ENCODE assay signal across 20 cellular contexts in the genomic region with DNA sequence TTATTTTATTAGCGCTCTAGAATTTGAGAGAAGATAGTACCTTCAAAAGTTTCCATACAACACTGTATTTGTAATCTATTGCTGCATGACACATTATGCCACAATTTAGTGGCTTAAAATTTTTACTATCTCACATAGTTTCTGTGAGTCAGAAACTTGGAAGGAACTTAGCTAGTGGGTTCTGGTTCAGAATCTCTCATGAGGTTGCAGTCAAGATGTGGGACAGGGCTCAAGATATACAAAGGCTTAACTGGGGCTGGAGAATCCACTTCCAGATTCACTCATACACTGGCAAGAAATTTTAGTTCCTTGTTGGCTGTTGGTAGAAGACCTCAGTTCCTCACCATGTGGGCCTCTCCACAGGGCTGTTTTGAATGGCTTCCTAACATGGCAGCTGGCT. TPM values are rescaled to one million over a fixed set of nuclear protein-coding genes. Genes with fewer than 3 reads are reported as not detected.
DNase-seq lines count a peak whose midpoint lies in the region; ATAC-seq and TF ChIP-seq lines count a peak whose summit lies in the region.
"Had no signal": no experiment of that assay in that cellular context is flagged by ENCODE, and none has a peak within 500 bp of the region (broad histone marks: within the 10 kb centered on the region; RNA-seq: fewer than 3 reads in every experiment).

No MANE protein-coding gene starts in this region.

- H3K4me1 ChIP-seq in ascending aorta = no peaks in the 10 kb centered on the region
- H3K4me1 ChIP-seq in left ventricle myocardium inferior = peaks cover 36% of the 10 kb centered on the region
- H3K4me1 ChIP-seq in spleen = no peaks in the 10 kb centered on the region
- H3K4me1 ChIP-seq in neural progenitor cell = no peaks in the 10 kb centered on the region
- H3K4me1 ChIP-seq in mesenchymal stem cell (ENCODE audit: control insufficient read depth, insufficient read depth, low read depth, low read length) = no peaks in the 10 kb centered on the region
- H3K4me1 ChIP-seq: BLaER1 treated with 17β-estradiol and CSF1 and Interleukin-3, amounts not matched to agents 10 nM and 100 nM had no signal

- H3K36me3 Mint-ChIP-seq in neural progenitor cell = peaks cover 3% of the 10 kb centered on the region

- 87 to 100% (median 97%) methylated on average over 1 of the region's 1 CpG for WGBS in spleen, 5 donors
- WGBS in mesenchymal stem cell = 100% methylated on average over 1 of the region's 1 CpG

- no peaks in the 10 kb centered on the region for H3F3A ChIP-seq in neural progenitor cell (ENCODE audit: low read depth)

- no peaks in the 10 kb centered on the region for H3K79me1 ChIP-seq in mesenchymal stem cell (replicated peaks; ENCODE audit: low read length, poor library complexity, severe bottlenecking)

- H3K27ac ChIP-seq in ascending aorta (peak overlapping the region; percentile 53 to 67), left ventricle myocardium inferior (replicated peaks) (peak overlapping the region; percentile 39), spleen (peak overlapping the region in 7 of 8 donors; percentile 16 to 77 (median 58)), neural progenitor cell (no peak overlapping the region), mesenchymal stem cell (ENCODE audit: low read length, poor library complexity, severe bottlenecking) (no peak overlapping the region)
- H3K27ac ChIP-seq: BLaER1 treated with 17β-estradiol and CSF1 and Interleukin-3, amounts not matched to agents 10 nM and 100 nM had no signal

- H3K14ac ChIP-seq in mesenchymal stem cell (ENCODE audit: low read length in 2 of 2) = no peak overlapping the region

- H2BK15ac ChIP-seq in mesenchymal stem cell (ENCODE audit: low read depth, poor library complexity, severe bottlenecking) = no peak overlapping the region

- H4K91ac ChIP-seq in mesenchymal stem cell (ENCODE audit: low read length) = no peak overlapping the region

- no peak overlapping the region for H2BK5ac ChIP-seq in mesenchymal stem cell (ENCODE audit: low read depth, low read length, poor library complexity, severe bottlenecking)

- intact Hi-C loops in ascending aorta (cut with DNase I) = no loop called here
- intact Hi-C loops in left ventricle myocardium inferior (cut with micrococcal nuclease) = no loop called here
- intact Hi-C loops in spleen (cut with DNase I; ENCODE audit: low total_unique reads) = no loop called here

- H3K9me3 ChIP-seq in ascending aorta (peaks cover 9 to 20% of the 10 kb centered on the region in 2 donors), left ventricle myocardium inferior (replicated peaks) (peaks cover 25% of the 10 kb centered on the region), spleen (peaks cover 0 to 35% (median 26%) of the 10 kb centered on the region in 8 donors), neural progenitor cell (ENCODE audit: low read depth) (no peaks in the 10 kb centered on the region), mesenchymal stem cell (ENCODE audit: control insufficient read depth, low read length) (peaks cover 32% of the 10 kb centered on the region)

- H3K23ac ChIP-seq in mesenchymal stem cell (ENCODE audit: low read length in 2 of 2) = no peak overlapping the region

- H3K4me3 ChIP-seq in ascending aorta (no peak overlapping the region), left ventricle myocardium inferior (no peak overlapping the region), spleen (no peak overlapping the region), neural progenitor cell (no peak overlapping the region), mesenchymal stem cell (ENCODE audit: insufficient read depth in 1 of 2, low read depth in 1 of 2, low read length in 2 of 2) (no peak overlapping the region)
- H3K4me3 ChIP-seq: BLaER1 treated with 17β-estradiol and CSF1 and Interleukin-3, amounts not matched to agents 10 nM and 100 nM had no signal

- no peak overlapping the region for H2AK5ac ChIP-seq in mesenchymal stem cell (ENCODE audit: low read length, severe bottlenecking)

- ATAC-seq in HG02981 (IDR thresholded peaks at IDR 0.05; ENCODE audit: unreplicated experiment) = no peak
- ATAC-seq: HCT116 had no signal

- H3K27me3 Mint-ChIP-seq in neural progenitor cell (ENCODE audit: insufficient read depth, low read depth) = no peaks in the 10 kb centered on the region

- H3K9ac ChIP-seq in neural progenitor cell (no peak overlapping the region), mesenchymal stem cell (ENCODE audit: low read length) (no peak overlapping the region)
- H3K9ac ChIP-seq: BLaER1 treated with 17β-estradiol and CSF1 and Interleukin-3, amounts not matched to agents 10 nM and 100 nM had no signal

- H3K4me3 Mint-ChIP-seq in neural progenitor cell = no peak overlapping the region
- H3K4me3 Mint-ChIP-seq: CD8-positive, alpha-beta memory T cell had no signal

- H4K8ac ChIP-seq in mesenchymal stem cell (ENCODE audit: low read length) = no peak overlapping the region

- no peak overlapping the region for H2BK120ac ChIP-seq in mesenchymal stem cell (ENCODE audit: low read depth, low read length)

- TF ChIP-seq CTCF in ascending aorta (IDR thresholded peaks at IDR 0.05) (no peak), left ventricle myocardium inferior (IDR thresholded peaks at IDR 0.05; ENCODE audit: borderline replicate concordance) (no peak), spleen (IDR thresholded peaks at IDR 0.05 in 8 of 11, conservative IDR thresholded peaks at IDR 0.05 in 3 of 11) (no peak), neural progenitor cell (IDR thresholded peaks at IDR 0.05) (no peak)

- H3K9me3 Mint-ChIP-seq in neural progenitor cell = peaks cover 17% of the 10 kb centered on the region

- H3K36me3 ChIP-seq in ascending aorta (no peaks in the 10 kb centered on the region), left ventricle myocardium inferior (no peaks in the 10 kb centered on the region), spleen (no peaks in the 10 kb centered on the region), neural progenitor cell (no peaks in the 10 kb centered on the region), mesenchymal stem cell (ENCODE audit: control insufficient read depth in 1 of 2, insufficient read depth in 2 of 2, low read depth in 1 of 2, low read length in 2 of 2) (no peaks in the 10 kb centered on the region)
- H3K36me3 ChIP-seq: BLaER1 treated with 17β-estradiol and CSF1 and Interleukin-3, amounts not matched to agents 10 nM and 100 nM had no signal

- H4K20me1 ChIP-seq in neural progenitor cell (ENCODE audit: low read depth) = no peaks in the 10 kb centered on the region
- H4K20me1 ChIP-seq: BLaER1 treated with 17β-estradiol and CSF1 and Interleukin-3, amounts not matched to agents 10 nM and 100 nM had no signal

- H2BK12ac ChIP-seq in mesenchymal stem cell (ENCODE audit: low read length in 2 of 2) = no peak overlapping the region

- H3K18ac ChIP-seq in mesenchymal stem cell (ENCODE audit: low read depth in 1 of 2, low read length in 2 of 2) = no peak overlapping the region

- DNase-seq in M059J (ENCODE audit: low read depth) = peak; percentile 62
- DNase-seq in ascending aorta (ENCODE audit: low spot score in 2 of 2) = no peak
- no peak for DNase-seq in left ventricle myocardium inferior
- no peak for DNase-seq in spleen
- DNase-seq in neural progenitor cell (ENCODE audit: low spot score) = no peak
- DNase-seq in mesenchymal stem cell = no peak
- no peak for DNase-seq in SKM-1 (lab: John Stamatoyannopoulos, UW; ENCODE audit: unreplicated experiment)
- DNase-seq: CD8-positive, alpha-beta memory T cell; GOT3; NCI-H1105 treated with DMSO at 0.1 percent for 48 hours; NCI-H1694; NCI-H2107; NCI-H2227 treated with DMSO at 0.1 percent for 48 hours; NCI-H510A treated with DMSO at 0.1 percent for 48 hours; NCI-H774; OCI-M1; SHP77 treated with DMSO at 0.1 percent for 48 hours had no signal

- peaks cover 17% of the 10 kb centered on the region for H3K4me1 Mint-ChIP-seq in neural progenitor cell
- H3K4me1 Mint-ChIP-seq: CD8-positive, alpha-beta memory T cell had no signal

- no peak for TF ChIP-seq POLR2A in spleen (IDR thresholded peaks at IDR 0.05)

- no peak overlapping the region for H3K4ac ChIP-seq in mesenchymal stem cell (ENCODE audit: low read depth in 1 of 2, low read length in 2 of 2)

- H3K27ac Mint-ChIP-seq in neural progenitor cell = no peak overlapping the region
- H3K27ac Mint-ChIP-seq: CD8-positive, alpha-beta memory T cell had no signal

- no peaks in the 10 kb centered on the region for H3K79me2 ChIP-seq in neural progenitor cell (ENCODE audit: low read depth)

- H3K27me3 ChIP-seq in ascending aorta = no peaks in the 10 kb centered on the region
- no peaks in the 10 kb centered on the region for H3K27me3 ChIP-seq in left ventricle myocardium inferior (ENCODE audit: low read depth)
- no peaks in the 10 kb centered on the region for H3K27me3 ChIP-seq in spleen (replicated peaks in 1 of 7)
- no peaks in the 10 kb centered on the region for H3K27me3 ChIP-seq in neural progenitor cell
- H3K27me3 ChIP-seq in mesenchymal stem cell (ENCODE audit: control insufficient read depth in 1 of 2, insufficient read depth in 1 of 2, low read length in 2 of 2) = no peaks in the 10 kb centered on the region
- H3K27me3 ChIP-seq: BLaER1 treated with 17β-estradiol and CSF1 and Interleukin-3, amounts not matched to agents 10 nM and 100 nM had no signal

- H2AFZ ChIP-seq in neural progenitor cell (replicated peaks) (no peak overlapping the region), mesenchymal stem cell (ENCODE audit: low read depth, low read length) (no peak overlapping the region)

- no peak overlapping the region for H3K4me2 ChIP-seq in neural progenitor cell
- no peak overlapping the region for H3K4me2 ChIP-seq in mesenchymal stem cell (ENCODE audit: low read length, poor library complexity, severe bottlenecking)
- H3K4me2 ChIP-seq: BLaER1 treated with 17β-estradiol and CSF1 and Interleukin-3, amounts not matched to agents 10 nM and 100 nM had no signal

RNA-seq across cellular contexts. Expression of a gene that starts 11.5 kb away (rescaled TPM):
- total RNA-seq in M059J (2014; rRNA removed; shearing (Covaris generic)) = 0.02 and 0.37 TPM in 2 replicates
- total RNA-seq in ascending aorta (not detected), left ventricle myocardium inferior (1.2 TPM), spleen (under 1 TPM; 0.16 to 0.58 (median 0.34) TPM), neural progenitor cell (ENCODE audit: low replicate concordance) (not detected in 2 replicates)
- under 1 TPM; 0.02 to 0.10 (median 0.02) TPM for polyA plus RNA-seq in spleen
- polyA plus RNA-seq in mesenchymal stem cell (2013, experiment 1 of 2) = under 0.01 TPM
- not detected for polyA plus RNA-seq in mesenchymal stem cell (2013, experiment 2 of 2)
- total RNA-seq: CD8-positive, alpha-beta memory T cell had no signal
- polyA plus RNA-seq: CD8-positive, alpha-beta memory T cell had no signal

Comparison
In these comparisons a context has a peak if more than half of its experiments do, and no peak if none do; other contexts are left out.
1. H3K27ac ChIP-seq: peak in ascending aorta (2 of 2), left ventricle myocardium inferior (single experiment) and spleen (7 of 8); none in neural progenitor cell (single experiment) and mesenchymal stem cell (single experiment).